In the genomic region with DNA sequence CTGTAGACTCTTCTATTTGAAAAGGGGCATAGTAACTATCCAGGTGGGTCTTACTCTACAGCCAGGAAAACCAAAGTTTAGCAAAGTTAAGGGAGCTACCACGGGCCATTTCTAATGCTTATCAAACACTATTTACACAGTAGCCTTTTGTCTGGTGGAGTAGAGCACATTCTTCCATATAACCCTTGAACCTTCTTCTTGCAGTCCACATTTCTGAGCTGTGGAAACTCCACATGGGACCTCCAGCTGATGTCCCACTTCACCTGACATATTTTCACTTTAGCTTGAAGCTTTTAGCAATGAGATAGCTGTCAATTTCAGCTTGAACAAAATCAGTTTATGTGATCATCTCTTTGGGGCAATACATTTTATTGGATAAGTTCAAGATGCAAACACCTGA, we compare ENCODE assay signal across 30 cellular contexts.
"Had no signal": no experiment of that assay in that cellular context is flagged by ENCODE, and none has a peak within 500 bp of the region (broad histone marks: within the 10 kb centered on the region; RNA-seq: fewer than 3 reads in every experiment).

No MANE protein-coding gene starts in this region.

- H3K9ac ChIP-seq: KMS-11 had no signal

- H3K36me3 ChIP-seq: MG63 had no signal

- DNase-seq: Karpas-422, Kasumi-1, KG1, MG63, MM.1S, MV-4-11, NCI-H1048, NCI-H1092, NCI-H1092 treated with DMSO at 0.1 percent for 48 hours, NCI-H1105, NCI-H1105 treated with DMSO at 0.1 percent for 48 hours, NCI-H1417, NCI-H1417 treated with DMSO at 0.1 percent for 48 hours, NCI-H1436, NCI-H1436 treated with DMSO at 0.1 percent for 48 hours, NCI-H146, NCI-H1694, NCI-H1694 treated with DMSO at 0.1 percent for 48 hours, NCI-H187, NCI-H187 treated with DMSO at 0.1 percent for 48 hours, NCI-H1930, NCI-H2029, NCI-H2029 treated with DMSO at 0.1 percent for 48 hours, NCI-H2081, NCI-H2081 treated with DMSO at 0.1 percent for 48 hours, NCI-H2107, NCI-H2227 treated with DMSO at 0.1 percent for 48 hours, NCI-H226, NCI-H345 had no signal

- H3K9me3 ChIP-seq: MG63 had no signal

- H3K4me3 ChIP-seq: MG63 had no signal

- H3K27me3 ChIP-seq: MG63 had no signal

- H3K4me2 ChIP-seq: KMS-11 had no signal

- H3K27ac ChIP-seq: KMS-11 had no signal
